Comparison of ENCODE assay signal across 8 cellular contexts in genomic region chr2:43407826-43408783, GRCh38.
DNase-seq lines count a peak whose midpoint lies in the region; ATAC-seq, FAIRE-seq and TF ChIP-seq lines count a peak whose summit lies in the region.

No MANE protein-coding gene starts in this region.

- ATAC-seq in right lobe of liver (peak; percentile 21 to 69 (median 46)), HepG2 (no peak), HG03108 (IDR thresholded peaks at IDR 0.05; ENCODE audit: unreplicated experiment) (peak; percentile 54), K562 (no peak), aorta (ENCODE audit: low FRiP score) (peak; percentile 34)

- TF ChIP-seq POLR2A in right lobe of liver (IDR thresholded peaks at IDR 0.05) (no peak), HepG2 (IDR thresholded peaks at IDR 0.05; ENCODE audit: insufficient read depth in 1 of 2, low read depth in 2 of 2, low read length in 2 of 2) (no peak), K562 (conservative IDR thresholded peaks at IDR 0.05) (no peak)

- POLR2A ChIA-PET in HepG2 (lab: Yijun Ruan, JAX): interaction anchor here (1.2 to 1.4 kb wide), 2 partner anchors 12 to 18 kb away, joined by 3 read pairs; no protein-coding TSS in a partner anchor
- POLR2A ChIA-PET in K562 (lab: Yijun Ruan, JAX): interaction anchor here (1.0 to 1.2 kb wide), 2 partner anchors 18 to 20 kb away, joined by 3 read pairs; no protein-coding TSS in a partner anchor

- no peaks in the 10 kb centered on the region for H3K27me3 ChIP-seq in right lobe of liver
- no peaks in the 10 kb centered on the region for H3K27me3 ChIP-seq in HepG2 (ENCODE audit: control insufficient read depth in 1 of 2, insufficient read depth in 2 of 2, low read length in 2 of 2)
- no peaks in the 10 kb centered on the region for H3K27me3 ChIP-seq in K562 (ENCODE audit: control insufficient read depth in 2 of 2, insufficient read depth in 2 of 2, low read length in 2 of 2)
- no peaks in the 10 kb centered on the region for H3K27me3 ChIP-seq in aorta (ENCODE audit: control insufficient read depth in 1 of 2, insufficient read depth in 2 of 2, low read length in 1 of 2)

- H3K27ac ChIP-seq in right lobe of liver: no peak overlapping the region
- no peak overlapping the region for H3K27ac ChIP-seq in HepG2 (ENCODE audit: extremely low read length, insufficient read depth, low read length)
- no peak overlapping the region for H3K27ac ChIP-seq in K562 (ENCODE audit: extremely low read depth, low read depth, low read length)
- no peak overlapping the region for H3K27ac ChIP-seq in aorta (ENCODE audit: low read depth in 1 of 2, low read length in 2 of 2)
- H3K27ac ChIP-seq in kidney (ENCODE audit: low read depth in 2 of 2, low read length in 2 of 2): no peak overlapping the region

- FAIRE-seq in HepG2 (lab: Jason Lieb, UNC): no peak
- peak; percentile 67 for FAIRE-seq in K562 (lab: Jason Lieb, UNC)
- FAIRE-seq in kidney (lab: Jason Lieb, UNC): no peak

- TF ChIP-seq RAD21 in HepG2 (CRISPR knock-in tag; IDR thresholded peaks at IDR 0.05): no peak
- no peak for TF ChIP-seq RAD21 in K562 (CRISPR knock-in tag; conservative IDR thresholded peaks at IDR 0.05 in 1 of 2, IDR thresholded peaks at IDR 0.05 in 1 of 2)

- WGBS in right lobe of liver (ENCODE audit: insufficient coverage, low coverage, low lambda C conversion rate, missing lambda C conversion rate): 66% methylated on average over 5 of the region's 5 CpGs
- 93% methylated on average over 5 of the region's 5 CpGs for whole genome bisulfite sequencing in HepG2 (ENCODE audit: low lambda C conversion rate)
- 87% methylated on average over 5 of the region's 5 CpGs for whole genome bisulfite sequencing in K562 (ENCODE audit: insufficient coverage, low coverage, missing lambda C conversion rate)
- 85 to 87% methylated on average over 5 of the region's 5 CpGs for WGBS in aorta, 2 donors

- BruUV-seq in HepG2 (replicated peaks; lab: Mats Ljungman, UMichigan) (no TSS peak), K562 (replicated peaks; lab: Mats Ljungman, UMichigan) (no TSS peak)

- intact Hi-C loops in right lobe of liver (cut with DNase I) (no loop called here), HepG2 (cut with micrococcal nuclease; ENCODE audit: unreplicated experiment) (no loop called here), K562 (cut with micrococcal nuclease) (no loop called here), aorta (cut with DNase I) (no loop called here), kidney (cut with DNase I) (no loop called here)

- H2AFZ ChIP-seq in HepG2 (ENCODE audit: low read length): no peak overlapping the region
- no peak overlapping the region for H2AFZ ChIP-seq in K562 (ENCODE audit: low read depth, low read length)

- H3K9ac ChIP-seq in HepG2 (ENCODE audit: insufficient read depth, low read depth, low read length) (no peak overlapping the region), K562 (ENCODE audit: insufficient read depth in 1 of 2, low read depth in 2 of 2, low read length in 2 of 2) (no peak overlapping the region), kidney (ENCODE audit: low read length in 2 of 2) (no peak overlapping the region)

- H3K4me2 ChIP-seq in HepG2 (ENCODE audit: low read depth, low read length) (no peak overlapping the region), K562 (ENCODE audit: insufficient read depth, low read length) (no peak overlapping the region)

- no peaks in the 10 kb centered on the region for H3K9me1 ChIP-seq in K562 (ENCODE audit: control insufficient read depth, insufficient read depth, low read length)

- H3K36me3 ChIP-seq in right lobe of liver: no peaks in the 10 kb centered on the region
- H3K36me3 ChIP-seq in HepG2 (replicated peaks in 1 of 2; ENCODE audit: control insufficient read depth in 1 of 2, insufficient read depth in 2 of 2, low read length in 2 of 2): no peaks in the 10 kb centered on the region
- H3K36me3 ChIP-seq in K562 (ENCODE audit: control insufficient read depth, insufficient read depth, low read length): no peaks in the 10 kb centered on the region
- H3K36me3 ChIP-seq in aorta (ENCODE audit: control insufficient read depth in 1 of 2, insufficient read depth in 2 of 2, low read length in 1 of 2): no peaks in the 10 kb centered on the region
- no peaks in the 10 kb centered on the region for H3K36me3 ChIP-seq in kidney (ENCODE audit: control insufficient read depth in 1 of 2, insufficient read depth in 2 of 2, low read length in 2 of 2)

- H3K9me3 ChIP-seq in right lobe of liver (no peaks in the 10 kb centered on the region), HepG2 (ENCODE audit: low read length) (no peaks in the 10 kb centered on the region), K562 (replicated peaks; ENCODE audit: control insufficient read depth, insufficient read depth, low read depth, low read length) (no peaks in the 10 kb centered on the region), aorta (ENCODE audit: control insufficient read depth, low read length) (no peaks in the 10 kb centered on the region), kidney (ENCODE audit: control insufficient read depth in 1 of 2, low read length in 2 of 2) (no peaks in the 10 kb centered on the region)

- no peak for TF ChIP-seq CTCF in right lobe of liver (IDR thresholded peaks at IDR 0.05)
- no peak for TF ChIP-seq CTCF in HepG2 (CRISPR knock-in tag; IDR thresholded peaks at IDR 0.05)
- TF ChIP-seq CTCF in K562 (IDR thresholded peaks at IDR 0.05 in 2 of 3, conservative IDR thresholded peaks at IDR 0.05 in 1 of 3; ENCODE audit: insufficient read depth in 2 of 3, low read depth in 1 of 3, low read length in 3 of 3): no peak
- TF ChIP-seq CTCF in kidney (IDR thresholded peaks at IDR 0.05; ENCODE audit: borderline replicate concordance, extremely low read depth, insufficient read depth): no peak

- in situ Hi-C loops in HepG2 (cut with HindIII; ENCODE audit: extremely low pct_ligation_motif_present, low pct_unique_long_range_greater_than_20kb): no loop called here
- in situ Hi-C loops in K562 (cut with MboI): no loop called here

- TF ChIP-seq EP300 in HepG2 (IDR thresholded peaks at IDR 0.05; ENCODE audit: low read depth in 2 of 2, low read length in 2 of 2): no peak
- no peak for TF ChIP-seq EP300 in HepG2 (CRISPR knock-in tag; IDR thresholded peaks at IDR 0.05; ENCODE audit: borderline replicate concordance)
- TF ChIP-seq EP300 in K562 (IDR thresholded peaks at IDR 0.05; ENCODE audit: low read length): no peak

- DNase-seq in right lobe of liver (no peak), HepG2 (ENCODE audit: low spot score) (no peak), K562 (ENCODE audit: extremely low read depth in 1 of 4, low spot score in 3 of 4) (no peak), aorta (no peak), NCI-H2029 (lab: John Stamatoyannopoulos, UW) (no peak), kidney (no peak), NCI-H526 (lab: John Stamatoyannopoulos, UW) (no peak)

- no peaks in the 10 kb centered on the region for H3K79me2 ChIP-seq in HepG2 (ENCODE audit: insufficient read depth, low read length)
- H3K79me2 ChIP-seq in K562 (ENCODE audit: control insufficient read depth, insufficient read depth, low read length): no peaks in the 10 kb centered on the region

- CTCF ChIA-PET in HepG2 (lab: Yijun Ruan, JAX; ENCODE audit: low intra/inter-chr PET ratio, low total read pairs) (no interaction called here), K562 (lab: Yijun Ruan, JAX; ENCODE audit: low intra/inter-chr PET ratio) (no interaction called here)

- H3K4me1 ChIP-seq in right lobe of liver (no peaks in the 10 kb centered on the region), HepG2 (ENCODE audit: insufficient read depth, low read length) (peaks cover 38% of the 10 kb centered on the region), K562 (replicated peaks in 1 of 2; ENCODE audit: control insufficient read depth in 2 of 2, insufficient read depth in 2 of 2, low read length in 2 of 2) (no peaks in the 10 kb centered on the region; a peak in 1 of 5 replicates), aorta (ENCODE audit: control insufficient read depth in 1 of 2, insufficient read depth in 2 of 2, low read length in 2 of 2) (peaks cover 0 to 3% of the 10 kb centered on the region in 2 donors), kidney (ENCODE audit: control insufficient read depth in 1 of 2, insufficient read depth in 1 of 2, low read depth in 1 of 2, low read length in 2 of 2) (peaks cover 6 to 22% of the 10 kb centered on the region in 2 donors)

- H3K4me3 ChIP-seq in right lobe of liver (no peak overlapping the region), HepG2 (replicated peaks in 1 of 3; ENCODE audit: insufficient read depth in 1 of 3, low read depth in 2 of 3, low read length in 3 of 3) (no peak overlapping the region), K562 (no peak overlapping the region), aorta (ENCODE audit: low read length in 2 of 2) (no peak overlapping the region), kidney (ENCODE audit: low read length in 2 of 2) (no peak overlapping the region)

- H4K20me1 ChIP-seq in HepG2 (ENCODE audit: insufficient read depth, low read length) (no peaks in the 10 kb centered on the region), K562 (replicated peaks; ENCODE audit: control insufficient read depth, insufficient read depth, low read length) (no peaks in the 10 kb centered on the region)

TF ChIP-seq in HepG2, 621 proteins besides CTCF, POLR2A, EP300 and RAD21 (continues in another document):
- TF ChIP-seq SMARCC2 (IDR thresholded peaks at IDR 0.05) (no peak), HNRNPH1 (optimal IDR thresholded peaks at IDR 0.05; ENCODE audit: low read depth, low read length) (no peak), FOXJ3 (CRISPR knock-in tag; IDR thresholded peaks at IDR 0.05; ENCODE audit: borderline replicate concordance) (no peak), ZNF562 (CRISPR knock-in tag; IDR thresholded peaks at IDR 0.05; ENCODE audit: borderline replicate concordance) (no peak), NCOA1 (CRISPR knock-in tag; IDR thresholded peaks at IDR 0.05) (no peak), KLF9 (CRISPR knock-in tag; IDR thresholded peaks at IDR 0.05; ENCODE audit: low read depth) (no peak)

TF ChIP-seq in K562, 482 proteins besides CTCF, POLR2A, EP300 and RAD21:
- TF ChIP-seq KAT7 (CRISPR knock-in tag; IDR thresholded peaks at IDR 0.05; ENCODE audit: borderline replicate concordance): no peak

Comparison
In these comparisons a context has a peak if more than half of its experiments do, and no peak if none do; other contexts are left out.
1. ATAC-seq: peak in right lobe of liver (4 of 4), HG03108 (single experiment) and aorta (single experiment); none in HepG2 (single experiment) and K562 (single experiment).